Comparison of ENCODE assay signal across 32 cellular contexts in genomic region chr2:74109551-74109950, GRCh38.
"Had no signal": no experiment of that assay in that cellular context is flagged by ENCODE, and none has a peak within 500 bp of the region (broad histone marks: within the 10 kb centered on the region; RNA-seq: fewer than 3 reads in every experiment).

No MANE protein-coding gene starts in this region.

- H3K4me3 Mint-ChIP-seq: activated CD4-positive, alpha-beta T cell treated with anti-CD3 and anti-CD28 coated beads, Interleukin-2, amount 10 ng/mL, durations not matched to agents 24 days and 14 days; activated CD8-positive, alpha-beta T cell treated with anti-CD3 and anti-CD28 coated beads for 36 hours; activated naive CD8-positive, alpha-beta T cell treated with anti-CD3 and anti-CD28 coated beads, Interleukin-2, amount 10 ng/mL, durations not matched to agents 7 days and 5 days; activated T-cell treated with anti-CD3 and anti-CD28 coated beads, Interleukin-2, amount 50 U/mL, for 4 hours; activated T-helper 1 cell treated with anti-CD3 and anti-CD28 coated beads, Interleukin-12 subunit alpha, Interleukin-12 subunit beta, Interleukin-2, Interleukin-4 antibody, amounts not matched to agents 30 ng/mL and 10 ng/mL and 1 ng/mL, durations not matched to agents 14 hours and 24 hours and 36 hours; central memory CD8-positive, alpha-beta T cell; T-helper 1 cell treated with Interleukin-12 subunit alpha and Interleukin-12 subunit beta and Interleukin-4 antibody, amounts not matched to agents 30 μg/mL and 1 μg/mL, for 36 hours; T-helper 2 cell treated with Interferon-gamma antibody and Interleukin-4, amounts not matched to agents 5 μg/mL and 100 μg/mL, for 36 hours had no signal

- H3K27me3 ChIP-seq: ascending aorta, cardiac muscle cell, MG63, Peyer's patch, SJSA1 had no signal

- H3K4me3 ChIP-seq: ascending aorta, cardiac muscle cell, MG63, Peyer's patch, SJSA1 had no signal

- ATAC-seq: activated CD8-positive, alpha-beta T cell treated with anti-CD3 and anti-CD28 coated beads for 36 hours; activated T-cell treated with anti-CD3 and anti-CD28 coated beads, Interleukin-2, amount 50 U/mL, for 4 hours; PC-3 had no signal

- H3K4me1 ChIP-seq: ascending aorta, Peyer's patch, SJSA1 had no signal

- H3K4me2 ChIP-seq: SK-N-SH had no signal

- H3K9me3 Mint-ChIP-seq: activated CD4-positive, alpha-beta T cell treated with anti-CD3 and anti-CD28 coated beads, Interleukin-2, amount 10 ng/mL, durations not matched to agents 24 days and 14 days; activated CD8-positive, alpha-beta T cell treated with anti-CD3 and anti-CD28 coated beads for 36 hours; activated naive CD8-positive, alpha-beta T cell treated with anti-CD3 and anti-CD28 coated beads, Interleukin-2, amount 10 ng/mL, durations not matched to agents 7 days and 5 days; activated T-cell treated with anti-CD3 and anti-CD28 coated beads, Interleukin-2, amount 50 U/mL, for 4 hours; activated T-helper 1 cell treated with anti-CD3 and anti-CD28 coated beads, Interleukin-12 subunit alpha, Interleukin-12 subunit beta, Interleukin-2, Interleukin-4 antibody, amounts not matched to agents 30 ng/mL and 10 ng/mL and 1 ng/mL, durations not matched to agents 14 hours and 24 hours and 36 hours; central memory CD8-positive, alpha-beta T cell; T-helper 1 cell treated with Interleukin-12 subunit alpha and Interleukin-12 subunit beta and Interleukin-4 antibody, amounts not matched to agents 30 μg/mL and 1 μg/mL, for 36 hours; T-helper 2 cell treated with Interferon-gamma antibody and Interleukin-4, amounts not matched to agents 5 μg/mL and 100 μg/mL, for 36 hours had no signal

- FAIRE-seq: TTC549 had no signal

- H3K4me1 Mint-ChIP-seq: activated naive CD8-positive, alpha-beta T cell treated with anti-CD3 and anti-CD28 coated beads, Interleukin-2, amount 10 ng/mL, durations not matched to agents 7 days and 5 days had no signal

- H3K36me3 ChIP-seq: ascending aorta, cardiac muscle cell, MG63, Peyer's patch, SJSA1 had no signal

- H3K9ac ChIP-seq: SK-N-SH had no signal

- DNase-seq: activated CD4-positive, alpha-beta T cell treated with anti-CD3 and anti-CD28 coated beads, Interleukin-2, amount 10 ng/mL, durations not matched to agents 24 days and 14 days; activated CD4-positive, alpha-beta T cell treated with anti-CD3 and anti-CD28 coated beads, Interleukin-2, amount 50 U/mL, for 4 hours; activated CD8-positive, alpha-beta T cell treated with anti-CD3 and anti-CD28 coated beads for 36 hours; activated effector memory CD4-positive, alpha-beta T cell treated with Interleukin-2 at 50 U/mL for 16 hours; activated naive CD4-positive, alpha-beta T cell treated with anti-CD3 and anti-CD28 coated beads, Interleukin-2, amount 50 U/mL, for 16 hours; activated naive CD8-positive, alpha-beta T cell treated with anti-CD3 and anti-CD28 coated beads, Interleukin-2, amount 10 ng/mL, durations not matched to agents 7 days and 5 days; activated T-cell treated with anti-CD3 and anti-CD28 coated beads for 4 hours; activated T-cell treated with anti-CD3 and anti-CD28 coated beads, Interleukin-2, amount 50 U/mL, for 4 hours; amygdala; Kasumi-1; KG1; MG63; NCI-H1048; NCI-H1105 treated with DMSO at 0.1 percent for 48 hours; NCI-H1436; NCI-H1694 treated with DMSO at 0.1 percent for 48 hours; NCI-H2029; NCI-H345; NCI-H524 treated with DMSO at 0.1 percent for 48 hours; PC-3; Peyer's patch; RPMI8226; SHP77 treated with DMSO at 0.1 percent for 48 hours; SK-N-SH had no signal

- H3K27ac ChIP-seq: ascending aorta, cardiac muscle cell, Peyer's patch, SJSA1 had no signal

- H3K27ac Mint-ChIP-seq: activated CD4-positive, alpha-beta T cell treated with anti-CD3 and anti-CD28 coated beads, Interleukin-2, amount 10 ng/mL, durations not matched to agents 24 days and 14 days; activated CD8-positive, alpha-beta T cell treated with anti-CD3 and anti-CD28 coated beads for 36 hours; activated naive CD8-positive, alpha-beta T cell treated with anti-CD3 and anti-CD28 coated beads, Interleukin-2, amount 10 ng/mL, durations not matched to agents 7 days and 5 days; activated T-helper 1 cell treated with anti-CD3 and anti-CD28 coated beads, Interleukin-12 subunit alpha, Interleukin-12 subunit beta, Interleukin-2, Interleukin-4 antibody, amounts not matched to agents 30 ng/mL and 10 ng/mL and 1 ng/mL, durations not matched to agents 14 hours and 24 hours and 36 hours; T-helper 1 cell treated with Interleukin-12 subunit alpha and Interleukin-12 subunit beta and Interleukin-4 antibody, amounts not matched to agents 30 μg/mL and 1 μg/mL, for 36 hours; T-helper 2 cell treated with Interferon-gamma antibody and Interleukin-4, amounts not matched to agents 5 μg/mL and 100 μg/mL, for 36 hours had no signal

- H3K9me2 ChIP-seq: SK-N-SH had no signal

- H3K9me3 ChIP-seq: ascending aorta, MG63, Peyer's patch, SJSA1, SK-N-SH had no signal
